Comparison of ENCODE assay signal across 10 cellular contexts in genomic region chr13:97142452-97142851, GRCh38.
DNase-seq lines count a peak whose midpoint lies in the region; ATAC-seq and TF ChIP-seq lines count a peak whose summit lies in the region.
"Had no signal": no experiment of that assay in that cellular context is flagged by ENCODE, and none has a peak within 500 bp of the region (broad histone marks: within the 10 kb centered on the region; RNA-seq: fewer than 3 reads in every experiment).

No MANE protein-coding gene starts in this region.

- DNase-seq in COLO829 (ENCODE audit: low spot score), result peak; percentile 63
- peak; percentile 61 to 90 for DNase-seq in NCI-H526 (lab: John Stamatoyannopoulos, UW)
- DNase-seq in epidermal melanocyte (ENCODE audit: insufficient read length, low spot score), result peak; percentile 38
- DNase-seq in foreskin keratinocyte, result no peak
- DNase-seq in inferior parietal cortex (ENCODE audit: extremely low spot score), result no peak
- DNase-seq: activated T-cell treated with anti-CD3 and anti-CD28 coated beads for 4 hours, NCI-H524 treated with DMSO at 0.1 percent for 48 hours had no signal

- ATAC-seq in foreskin keratinocyte (no peak), HG03095 (IDR thresholded peaks at IDR 0.05; ENCODE audit: unreplicated experiment) (no peak), HG03045 (IDR thresholded peaks at IDR 0.05; ENCODE audit: unreplicated experiment) (no peak)

- no peaks in the 10 kb centered on the region for H3K9me3 Mint-ChIP-seq in nephron

- H3K27me3 ChIP-seq in foreskin keratinocyte, result no peaks in the 10 kb centered on the region

- H3K27ac Mint-ChIP-seq in nephron, result peak overlapping the region; percentile 58 to 82 (median 68)

- TF ChIP-seq CTCF in nephron (IDR thresholded peaks at IDR 0.05; ENCODE audit: unreplicated experiment in 3 of 3), result no peak
- TF ChIP-seq CTCF in foreskin keratinocyte (conservative IDR thresholded peaks at IDR 0.05), result no peak

- no peaks in the 10 kb centered on the region for H3K36me3 Mint-ChIP-seq in nephron (ENCODE audit: low read depth)

- H3K4me1 Mint-ChIP-seq in nephron, result peaks cover 13% of the 10 kb centered on the region

- peaks cover 3% of the 10 kb centered on the region for H3K27me3 Mint-ChIP-seq in nephron (ENCODE audit: low read depth)

- no peak overlapping the region for H3K27ac ChIP-seq in foreskin keratinocyte

- peaks cover 11% of the 10 kb centered on the region for H3K4me1 ChIP-seq in foreskin keratinocyte

- H3K4me3 Mint-ChIP-seq in nephron, result peak overlapping the region; percentile 63 to 73 (median 68)

Comparison
In these comparisons a context has a peak if more than half of its experiments do, and no peak if none do; other contexts are left out.
1. DNase-seq: peak in COLO829 (single experiment), NCI-H526 (2 of 2) and epidermal melanocyte (single experiment); none in foreskin keratinocyte (0 of 2) and inferior parietal cortex (single experiment).